Comparison of ENCODE assay signal across 8 cellular contexts in the genomic region with DNA sequence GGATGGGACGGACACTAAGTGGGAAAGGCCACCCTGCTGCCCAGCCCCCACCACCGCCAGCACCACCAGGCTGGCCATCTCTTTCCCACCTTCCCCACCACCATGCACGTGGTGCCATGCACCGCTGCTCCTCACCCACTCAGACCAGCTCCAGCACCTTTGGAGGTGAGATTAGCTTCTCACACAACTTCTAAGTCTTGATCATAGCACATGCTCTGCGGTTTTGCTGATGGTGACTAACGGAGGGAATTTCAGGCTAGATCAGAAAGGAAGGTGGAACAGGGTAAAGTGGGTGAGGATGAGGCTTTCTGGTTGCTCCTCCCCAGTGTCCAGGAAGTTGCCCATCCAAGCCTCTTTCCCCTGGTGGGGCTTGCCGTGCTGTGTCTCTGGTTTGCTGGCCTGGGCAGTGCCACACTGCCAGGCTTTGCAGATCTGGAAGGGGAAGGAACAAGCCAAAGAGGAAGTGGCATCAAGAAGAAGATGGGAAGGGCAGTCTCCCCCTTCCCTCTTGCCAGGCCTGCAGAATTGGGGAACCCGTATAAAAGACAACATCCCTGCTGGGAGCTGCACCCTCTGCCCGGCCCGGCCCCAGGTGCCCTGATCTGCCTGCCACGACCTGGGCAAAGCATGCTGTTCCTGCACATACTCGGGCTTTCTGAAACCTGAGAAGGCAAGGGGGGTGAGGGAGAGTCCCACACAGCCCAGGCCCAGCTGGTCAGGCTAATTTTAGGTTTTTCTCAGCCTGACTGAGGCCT.
DNase-seq lines count a peak whose midpoint lies in the region; ATAC-seq lines count a peak whose summit lies in the region.

No MANE protein-coding gene starts in this region.

- H3K27ac ChIP-seq in cingulate gyrus (ENCODE audit: low read depth, low read length) = peak overlapping the region; percentile 23

- peak; percentile 67 for DNase-seq in stimulated activated CD4-positive, alpha-beta T cell treated with anti-CD3 and anti-CD28 coated beads, Interleukin-15, amount 100 ng/mL, for 24 hours
- DNase-seq in stimulated activated CD4-positive, alpha-beta T cell treated with anti-CD3 and anti-CD28 coated beads, Interleukin-12 subunit alpha, Interleukin-12 subunit beta, amount 100 ng/mL, for 4 hours = no peak
- DNase-seq in NOMO-1 treated with DMSO at 0.1 percent for 48 hours (lab: John Stamatoyannopoulos, UW; ENCODE audit: unreplicated experiment) (peak; percentile 49), putamen (ENCODE audit: low spot score) (peak; percentile 32), AG08396 (ENCODE audit: low spot score) (no peak), OCI-M2 (lab: John Stamatoyannopoulos, UW; ENCODE audit: unreplicated experiment) (no peak)

- ATAC-seq in HG02884 (IDR thresholded peaks at IDR 0.05; ENCODE audit: unreplicated experiment) = peak; percentile 51

Comparison
In these comparisons a context has a peak if more than half of its experiments do, and no peak if none do; other contexts are left out.
1. DNase-seq: peak in stimulated activated CD4-positive, alpha-beta T cell treated with anti-CD3 and anti-CD28 coated beads, Interleukin-15, amount 100 ng/mL, for 24 hours (single experiment), NOMO-1 treated with DMSO at 0.1 percent for 48 hours (single experiment) and putamen (single experiment); none in stimulated activated CD4-positive, alpha-beta T cell treated with anti-CD3 and anti-CD28 coated beads, Interleukin-12 subunit alpha, Interleukin-12 subunit beta, amount 100 ng/mL, for 4 hours (single experiment), AG08396 (single experiment) and OCI-M2 (single experiment).